Comparison of ENCODE assay signal across 10 cellular contexts in the genomic region with DNA sequence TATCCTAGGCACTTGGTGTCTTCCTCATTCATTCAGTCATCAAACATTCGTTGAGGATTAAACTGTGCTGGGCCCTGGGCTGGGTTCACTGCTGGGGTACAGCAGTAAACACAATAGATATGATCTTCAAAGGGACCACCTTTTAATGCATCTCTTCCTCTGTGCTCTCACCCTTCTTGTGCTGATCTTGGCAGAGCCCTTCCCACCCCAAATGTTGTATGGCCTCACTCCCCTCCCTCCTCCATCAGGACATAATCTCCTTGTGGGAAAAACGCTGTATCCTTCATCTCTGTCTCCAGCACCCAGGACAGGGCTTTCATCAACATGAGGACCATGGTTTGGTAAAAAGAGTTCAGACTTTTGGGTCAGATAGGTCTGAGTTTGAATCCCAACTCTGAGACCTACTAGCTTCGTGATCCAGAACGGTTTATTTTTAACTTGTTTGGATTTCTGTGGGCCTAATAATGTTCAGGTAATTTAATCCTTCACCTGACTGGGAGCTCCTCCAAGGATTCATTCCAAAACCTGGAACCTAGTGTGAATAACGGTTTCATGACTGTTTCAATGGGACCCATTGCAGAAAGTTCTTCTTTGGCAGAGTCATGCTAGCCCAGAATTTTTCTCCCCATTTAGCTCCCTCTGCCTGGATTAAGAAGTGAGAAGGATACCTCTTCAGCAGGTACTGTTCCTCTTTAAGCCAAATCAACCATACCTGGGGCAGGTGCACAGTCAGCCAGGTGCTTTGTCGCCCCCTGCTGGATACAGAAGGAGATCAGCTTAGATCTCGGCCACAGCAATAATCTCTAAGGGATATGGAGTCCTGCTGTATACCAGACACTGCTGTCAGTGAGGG. TPM values are rescaled to one million over a fixed set of nuclear protein-coding genes. Genes with fewer than 3 reads are reported as not detected.
DNase-seq lines count a peak whose midpoint lies in the region; ATAC-seq and TF ChIP-seq lines count a peak whose summit lies in the region.
"Had no signal": no experiment of that assay in that cellular context is flagged by ENCODE, and none has a peak within 500 bp of the region (broad histone marks: within the 10 kb centered on the region; RNA-seq: fewer than 3 reads in every experiment).

No MANE protein-coding gene starts in this region.

- H3K4me3 ChIP-seq in fibroblast of pulmonary artery (replicated peaks; ENCODE audit: low read depth, low read length), result no peak overlapping the region
- H3K4me3 ChIP-seq: ovary, SK-N-MC had no signal

- ATAC-seq in GM19455 (IDR thresholded peaks at IDR 0.05; ENCODE audit: unreplicated experiment) (peak; percentile 69), HG03159 (IDR thresholded peaks at IDR 0.05; ENCODE audit: unreplicated experiment) (no peak)

- no peaks in the 10 kb centered on the region for H3K9me3 Mint-ChIP-seq in Calu3 (ENCODE audit: low read depth, unreplicated experiment)

- no TSS peak for BruUV-seq in Calu3 (replicated peaks; lab: Mats Ljungman, UMichigan)

- no peak overlapping the region for H3K27ac Mint-ChIP-seq in Calu3 (ENCODE audit: unreplicated experiment)

- peak; percentile 83 for DNase-seq in Calu3
- peak; percentile 36 for DNase-seq in NCI-H510A treated with DMSO at 0.1 percent for 48 hours (lab: John Stamatoyannopoulos, UW)
- peak; percentile 61 for DNase-seq in activated T-cell treated with anti-CD3 and anti-CD28 coated beads for 4 hours
- DNase-seq in fibroblast of pulmonary artery (ENCODE audit: low read depth), result peak; percentile 7
- DNase-seq in stimulated activated CD4-positive, alpha-beta T cell treated with anti-CD3 and anti-CD28 coated beads, Interleukin-1b, Interleukin-23, amount 100 ng/mL, for 48 hours, result peak; percentile 58
- no peak for DNase-seq in cerebellar nuclear complex (lab: John Stamatoyannopoulos, UW)

- H3K27me3 Mint-ChIP-seq in Calu3 (ENCODE audit: unreplicated experiment), result peaks cover 75% of the 10 kb centered on the region

- TF ChIP-seq CTCF in Calu3 (IDR thresholded peaks at IDR 0.05; ENCODE audit: unreplicated experiment), result peak; percentile 79
- peak; percentile 45 for TF ChIP-seq CTCF in fibroblast of pulmonary artery (IDR thresholded peaks at IDR 0.05; ENCODE audit: low read length, missing control alignments)

- intact Hi-C loops in Calu3 (cut with micrococcal nuclease; ENCODE audit: unreplicated experiment), result loop anchor here (1.0 to 10.0 kb wide), 2 partner anchors 228 to 390 kb away; no protein-coding TSS in a partner anchor

- H3K4me3 Mint-ChIP-seq in Calu3 (ENCODE audit: low read depth, unreplicated experiment), result no peak overlapping the region

- H3K4me1 Mint-ChIP-seq in Calu3 (ENCODE audit: low read depth, unreplicated experiment), result no peaks in the 10 kb centered on the region

- H3K36me3 Mint-ChIP-seq in Calu3 (ENCODE audit: insufficient read depth, unreplicated experiment), result no peaks in the 10 kb centered on the region

- CTCF ChIA-PET in Calu3 (lab: Charles Lee), result interaction anchor here (0.9 to 2.3 kb wide), 3 partner anchors 35 to 230 kb away, joined by 4 to 23 read pairs (median 11); no protein-coding TSS in a partner anchor

RNA-seq across cellular contexts. Expression of a gene that starts 5.2 kb away (rescaled TPM):
- 2.7 and 3.5 TPM in 2 replicates for total RNA-seq in Calu3 (2022)

Comparison
In these comparisons a context has a peak if more than half of its experiments do, and no peak if none do; other contexts are left out.
1. DNase-seq: peak in Calu3 (single experiment), NCI-H510A treated with DMSO at 0.1 percent for 48 hours (single experiment), activated T-cell treated with anti-CD3 and anti-CD28 coated beads for 4 hours (single experiment), fibroblast of pulmonary artery (single experiment) and stimulated activated CD4-positive, alpha-beta T cell treated with anti-CD3 and anti-CD28 coated beads, Interleukin-1b, Interleukin-23, amount 100 ng/mL, for 48 hours (single experiment); none in cerebellar nuclear complex (0 of 2).